8 cellular contexts compared by ENCODE assay signal in genomic region chr15:64635486-64635815, GRCh38.
DNase-seq lines count a peak whose midpoint lies in the region; ATAC-seq and TF ChIP-seq lines count a peak whose summit lies in the region.

No MANE protein-coding gene starts in this region.

- in situ Hi-C loops in mammary epithelial cell (cut with MboI; ENCODE audit: low sequenced_read_pairs in 2 of 2) = no loop called here

- H3K9ac ChIP-seq in mammary epithelial cell (ENCODE audit: insufficient read depth, low read length) = no peak overlapping the region

- CTCF ChIA-PET in mammary epithelial cell (lab: Charles Lee; ENCODE audit: low non-redundant PET) = interaction anchor here (0.6 kb wide), 1 partner anchor 12 kb away, joined by 4 read pairs; no protein-coding TSS in a partner anchor

- dilution Hi-C loops in mammary epithelial cell (cut with HindIII; ENCODE audit: low sequenced_read_pairs) = no loop called here

- TF ChIP-seq POLR2A in right lobe of liver (IDR thresholded peaks at IDR 0.05) = no peak

- no peak for TF ChIP-seq CTCF in mammary epithelial cell (conservative IDR thresholded peaks at IDR 0.05 in 1 of 2, IDR thresholded peaks at IDR 0.05 in 1 of 2; ENCODE audit: extremely low read depth in 1 of 2, insufficient read depth in 1 of 2, low read depth in 1 of 2, low read length in 2 of 2)
- TF ChIP-seq CTCF in right lobe of liver (IDR thresholded peaks at IDR 0.05) = no peak
- no peak for TF ChIP-seq CTCF in upper lobe of right lung (IDR thresholded peaks at IDR 0.05)

- H3K4me3 ChIP-seq in mammary epithelial cell (replicated peaks in 1 of 3; ENCODE audit: insufficient read depth in 1 of 3, low read depth in 2 of 3, low read length in 3 of 3) (no peak overlapping the region), right lobe of liver (no peak overlapping the region), upper lobe of right lung (no peak overlapping the region)

- H3K36me3 ChIP-seq in mammary epithelial cell (ENCODE audit: insufficient read depth, low read length) = peaks cover 1% of the 10 kb centered on the region
- H3K36me3 ChIP-seq in right lobe of liver = no peaks in the 10 kb centered on the region
- no peaks in the 10 kb centered on the region for H3K36me3 ChIP-seq in upper lobe of right lung

- peak overlapping the region; percentile 38 for H3K27ac ChIP-seq in mammary epithelial cell (ENCODE audit: insufficient read depth, low read depth, low read length)
- H3K27ac ChIP-seq in right lobe of liver = peak overlapping the region in 2 of 3 donors; percentile 13 to 43
- peak overlapping the region; percentile 40 for H3K27ac ChIP-seq in upper lobe of right lung

- H3K79me2 ChIP-seq in mammary epithelial cell (ENCODE audit: insufficient read depth, low read length) = peaks cover 69% of the 10 kb centered on the region

- H2AFZ ChIP-seq in mammary epithelial cell (ENCODE audit: low read depth, low read length) = no peak overlapping the region

- DNase-seq in AG20443 (ENCODE audit: low spot score) (peak; percentile 52), HUDEP-2 (lab: John Stamatoyannopoulos, UW; ENCODE audit: unreplicated experiment in 76 of 76) (peak in 58 of 76 experiments; percentile 8 to 87 (median 56)), mammary epithelial cell (peak; percentile 75), right lobe of liver (peak in 1 of 3 donors; percentile 65), upper lobe of right lung (no peak), HK-2 (ENCODE audit: unreplicated experiment) (no peak), HuH-7 (ENCODE audit: low spot score) (no peak)

- H4K20me1 ChIP-seq in mammary epithelial cell (ENCODE audit: insufficient read depth, low read length) = no peaks in the 10 kb centered on the region

- H3K4me2 ChIP-seq in mammary epithelial cell (ENCODE audit: insufficient read depth, low read depth, low read length) = no peak overlapping the region

- no TSS peak for BruUV-seq in mammary epithelial cell (replicated peaks; lab: Mats Ljungman, UMichigan)

- intact Hi-C loops in mammary epithelial cell (cut with micrococcal nuclease) (loop anchor here (10.0 kb wide), 1 partner anchor 111 kb away; no protein-coding TSS in a partner anchor), right lobe of liver (cut with DNase I) (no loop called here), upper lobe of right lung (cut with DNase I) (no loop called here)

- H3K27me3 ChIP-seq in mammary epithelial cell (ENCODE audit: insufficient read depth, low read length) (no peaks in the 10 kb centered on the region), right lobe of liver (no peaks in the 10 kb centered on the region), upper lobe of right lung (no peaks in the 10 kb centered on the region)

- H3K4me1 ChIP-seq in mammary epithelial cell (ENCODE audit: insufficient read depth, low read length) (peaks cover 16% of the 10 kb centered on the region), right lobe of liver (peaks cover 0 to 46% (median 18%) of the 10 kb centered on the region in 4 donors), upper lobe of right lung (peaks cover 62% of the 10 kb centered on the region)

- peak; percentile 87 to 92 (median 88) for ATAC-seq in right lobe of liver
- peak; percentile 84 for ATAC-seq in upper lobe of right lung
- no peak for ATAC-seq in HG02759 (IDR thresholded peaks at IDR 0.05; ENCODE audit: unreplicated experiment)

- H3K9me3 ChIP-seq in mammary epithelial cell (replicated peaks; ENCODE audit: insufficient read depth, low read length) (peaks cover 4% of the 10 kb centered on the region), right lobe of liver (no peaks in the 10 kb centered on the region), upper lobe of right lung (no peaks in the 10 kb centered on the region)

Comparison
In these comparisons a context has a peak if more than half of its experiments do, and no peak if none do; other contexts are left out.
1. DNase-seq: peak in AG20443 (single experiment), HUDEP-2 (58 of 76) and mammary epithelial cell (single experiment); none in upper lobe of right lung (single experiment), HK-2 (single experiment) and HuH-7 (single experiment).
2. Peak in every context shown above with its lines, with median percentiles within 50 percentile points of each other: H3K27ac ChIP-seq.